In the genomic region with DNA sequence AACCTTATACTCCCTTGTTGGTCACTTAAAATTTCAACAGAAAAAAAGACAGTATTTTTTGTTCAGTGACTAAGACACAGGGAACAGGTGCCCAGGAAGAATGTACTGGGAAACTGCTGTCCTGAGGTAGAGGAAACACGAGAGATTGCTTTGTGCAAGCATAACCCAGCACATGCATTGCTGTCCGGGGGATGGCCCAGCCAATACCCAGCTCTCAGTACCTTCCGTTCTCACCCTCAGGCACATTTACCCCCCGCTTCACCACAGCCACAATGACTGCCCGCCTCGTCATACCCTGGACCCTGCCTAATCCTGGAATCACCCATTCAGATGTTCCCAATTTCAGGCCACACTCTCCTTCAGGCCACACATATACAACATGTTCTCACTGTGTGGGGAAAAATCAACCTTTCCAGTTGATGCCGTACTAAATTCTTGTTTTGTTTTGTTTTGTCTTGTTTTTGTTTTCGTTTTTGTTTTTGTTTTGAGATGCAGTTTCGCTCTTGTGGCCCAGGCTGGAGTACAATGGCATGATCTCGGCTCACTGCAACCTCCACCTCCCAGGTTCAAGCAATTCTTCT, we compare ENCODE assay signal across 17 cellular contexts.
"Had no signal": no experiment of that assay in that cellular context is flagged by ENCODE, and none has a peak within 500 bp of the region (broad histone marks: within the 10 kb centered on the region; RNA-seq: fewer than 3 reads in every experiment).

No MANE protein-coding gene starts in this region.

- H3K4me1 ChIP-seq: breast epithelium had no signal

- FAIRE-seq: astrocyte, urothelium cell line had no signal

- H3K36me3 Mint-ChIP-seq: activated naive CD4-positive, alpha-beta T cell treated with anti-CD3 and anti-CD28 coated beads, Interleukin-2, amount 50 U/mL, for 24 hours; stimulated activated naive B cell treated with anti-CD40 and anti-IgM and Interleukin-4, amounts not matched to agents 10 μg/mL and 1 μg/mL and 100 μg/mL, for 72 hours had no signal

- H3K27ac ChIP-seq: breast epithelium had no signal

- H3K27ac Mint-ChIP-seq: activated CD4-positive, alpha-beta T cell treated with anti-CD3 and anti-CD28 coated beads, Interleukin-2, amount 10 ng/mL, durations not matched to agents 7 days and 5 days; activated CD8-positive, alpha-beta T cell treated with anti-CD3 and anti-CD28 coated beads, Interleukin-2, amount 10 ng/mL, durations not matched to agents 7 days and 5 days; activated naive CD4-positive, alpha-beta T cell treated with anti-CD3 and anti-CD28 coated beads, Interleukin-2, amount 50 U/mL, for 24 hours; dendritic cell treated with granulocyte-macrophage colony-stimulating factor and Interleukin-4, amounts not matched to agents 40 ng/mL and 50 ng/mL, for 4 days; mesothelial cell of epicardium; stimulated activated naive B cell treated with anti-CD40 and anti-IgM and Interleukin-4, amounts not matched to agents 10 μg/mL and 1 μg/mL and 100 μg/mL, for 72 hours; T-helper 1 cell treated with Interleukin-12 subunit alpha and Interleukin-12 subunit beta and Interleukin-4 antibody, amounts not matched to agents 30 μg/mL and 1 μg/mL, for 36 hours had no signal

- H3K9me3 ChIP-seq: breast epithelium had no signal

- H3K4me3 Mint-ChIP-seq: activated CD4-positive, alpha-beta T cell treated with anti-CD3 and anti-CD28 coated beads, Interleukin-2, amount 10 ng/mL, durations not matched to agents 7 days and 5 days; activated CD8-positive, alpha-beta T cell treated with anti-CD3 and anti-CD28 coated beads, Interleukin-2, amount 10 ng/mL, durations not matched to agents 7 days and 5 days; activated naive CD4-positive, alpha-beta T cell treated with anti-CD3 and anti-CD28 coated beads, Interleukin-2, amount 50 U/mL, for 24 hours; activated T-cell treated with anti-CD3 and anti-CD28 coated beads, Interleukin-2, amount 50 U/mL, for 4 hours; dendritic cell treated with granulocyte-macrophage colony-stimulating factor and Interleukin-4, amounts not matched to agents 40 ng/mL and 50 ng/mL, for 4 days; mesothelial cell of epicardium; neural crest cell; stimulated activated naive B cell treated with anti-CD40 and anti-IgM and Interleukin-4, amounts not matched to agents 10 μg/mL and 1 μg/mL and 100 μg/mL, for 72 hours; T-helper 1 cell treated with Interleukin-12 subunit alpha and Interleukin-12 subunit beta and Interleukin-4 antibody, amounts not matched to agents 30 μg/mL and 1 μg/mL, for 36 hours had no signal

- H3K9me3 Mint-ChIP-seq: activated CD4-positive, alpha-beta T cell treated with anti-CD3 and anti-CD28 coated beads, Interleukin-2, amount 10 ng/mL, durations not matched to agents 7 days and 5 days; activated naive CD4-positive, alpha-beta T cell treated with anti-CD3 and anti-CD28 coated beads, Interleukin-2, amount 50 U/mL, for 24 hours; activated T-cell treated with anti-CD3 and anti-CD28 coated beads, Interleukin-2, amount 50 U/mL, for 4 hours; dendritic cell treated with granulocyte-macrophage colony-stimulating factor and Interleukin-4, amounts not matched to agents 40 ng/mL and 50 ng/mL, for 4 days; mesothelial cell of epicardium; neural crest cell; stimulated activated naive B cell treated with anti-CD40 and anti-IgM and Interleukin-4, amounts not matched to agents 10 μg/mL and 1 μg/mL and 100 μg/mL, for 72 hours; T-helper 1 cell treated with Interleukin-12 subunit alpha and Interleukin-12 subunit beta and Interleukin-4 antibody, amounts not matched to agents 30 μg/mL and 1 μg/mL, for 36 hours had no signal

- ATAC-seq: activated CD8-positive, alpha-beta T cell treated with anti-CD3 and anti-CD28 coated beads, Interleukin-2, amount 10 ng/mL, durations not matched to agents 7 days and 5 days; activated T-cell treated with anti-CD3 and anti-CD28 coated beads, Interleukin-2, amount 50 U/mL, for 4 hours; sciatic nerve; stimulated activated naive B cell treated with anti-CD40 and anti-IgM and Interleukin-4, amounts not matched to agents 10 μg/mL and 1 μg/mL and 100 μg/mL, for 72 hours had no signal

- H3K36me3 ChIP-seq: breast epithelium had no signal

- H3K27me3 ChIP-seq: breast epithelium had no signal

- DNase-seq: activated CD4-positive, alpha-beta T cell treated with anti-CD3 and anti-CD28 coated beads, Interleukin-2, amount 10 ng/mL, durations not matched to agents 7 days and 5 days; activated CD8-positive, alpha-beta T cell treated with anti-CD3 and anti-CD28 coated beads, Interleukin-2, amount 10 ng/mL, durations not matched to agents 7 days and 5 days; activated effector memory CD4-positive, alpha-beta T cell treated with anti-CD3 and anti-CD28 coated beads, Interleukin-2, amount 50 U/mL, for 16 hours; activated T-cell treated with anti-CD3 and anti-CD28 coated beads, Interleukin-2, amount 50 U/mL, for 4 hours; effector memory CD4-positive, alpha-beta T cell; hypothalamus; islet precursor cell; stimulated activated naive B cell treated with anti-CD40 and anti-IgM and Interleukin-4, amounts not matched to agents 10 μg/mL and 1 μg/mL and 100 μg/mL, for 72 hours had no signal

- H3K4me1 Mint-ChIP-seq: activated CD4-positive, alpha-beta T cell treated with anti-CD3 and anti-CD28 coated beads, Interleukin-2, amount 10 ng/mL, durations not matched to agents 7 days and 5 days; activated naive CD4-positive, alpha-beta T cell treated with anti-CD3 and anti-CD28 coated beads, Interleukin-2, amount 50 U/mL, for 24 hours; mesothelial cell of epicardium; neural crest cell; stimulated activated naive B cell treated with anti-CD40 and anti-IgM and Interleukin-4, amounts not matched to agents 10 μg/mL and 1 μg/mL and 100 μg/mL, for 72 hours had no signal

- H3K4me3 ChIP-seq: breast epithelium had no signal
